8 cellular contexts compared by ENCODE assay signal in the genomic region with DNA sequence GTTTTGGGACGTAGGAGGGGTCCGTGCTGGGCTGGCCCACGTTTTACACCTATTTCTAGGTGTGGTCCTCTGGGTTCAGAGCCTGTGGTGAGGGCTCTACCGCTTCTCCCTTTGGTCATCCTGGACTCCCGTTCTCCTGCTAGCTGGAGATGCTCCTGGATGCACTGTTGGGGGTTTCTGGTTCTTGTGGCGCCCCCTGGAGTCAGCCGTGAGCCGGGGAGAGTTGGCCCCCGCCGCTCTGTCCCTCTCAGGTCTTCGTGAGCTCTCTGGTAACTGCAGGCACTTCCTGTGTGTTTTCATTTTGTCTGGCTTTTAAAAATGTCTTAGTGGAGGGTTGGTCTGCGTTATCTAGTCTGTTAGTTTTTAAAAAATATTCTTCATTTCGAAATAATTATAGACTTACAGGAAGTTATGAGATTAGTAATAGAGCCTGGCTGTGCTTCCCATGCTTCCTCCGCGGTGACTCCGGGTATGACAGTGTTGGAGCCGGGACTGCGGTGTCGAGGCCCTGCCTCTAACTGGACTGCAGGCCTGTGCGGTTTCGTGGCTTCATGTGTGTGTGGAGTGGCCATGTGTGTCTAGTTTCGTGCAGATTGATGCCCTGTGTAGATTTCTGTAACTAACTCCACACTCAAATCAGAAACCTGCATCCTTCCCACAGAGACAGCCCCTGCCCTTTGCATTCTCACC.
DNase-seq lines count a peak whose midpoint lies in the region; ATAC-seq, FAIRE-seq and TF ChIP-seq lines count a peak whose summit lies in the region.

No MANE protein-coding gene starts in this region.

- H3K9me3 ChIP-seq in right cardiac atrium (ENCODE audit: control insufficient read depth, low read length) = no peaks in the 10 kb centered on the region
- no peaks in the 10 kb centered on the region for H3K9me3 ChIP-seq in hepatocyte (ENCODE audit: low read depth)
- no peaks in the 10 kb centered on the region for H3K9me3 ChIP-seq in MM.1S (replicated peaks; ENCODE audit: insufficient read depth, low read length)

- ATAC-seq in right cardiac atrium (peak in 1 of 2 donors; percentile 34), Right ventricle myocardium inferior (no peak)

- H3K9ac ChIP-seq in MM.1S (ENCODE audit: low read length) = no peak overlapping the region

- no peaks in the 10 kb centered on the region for H3K36me3 ChIP-seq in hepatocyte (replicated peaks; ENCODE audit: insufficient read depth, low read depth)
- H3K36me3 ChIP-seq in MM.1S (replicated peaks; ENCODE audit: insufficient read depth, low read length) = no peaks in the 10 kb centered on the region

- H3K4me2 ChIP-seq in hepatocyte (no peak overlapping the region), MM.1S (ENCODE audit: low read depth, low read length) (no peak overlapping the region)

- H3K27ac ChIP-seq in right cardiac atrium (ENCODE audit: low read length) = no peak overlapping the region
- H3K27ac ChIP-seq in hepatocyte = no peak overlapping the region
- H3K27ac ChIP-seq in MM.1S (ENCODE audit: low read length) = no peak overlapping the region

- DNase-seq in right cardiac atrium = peak; percentile 39 to 74 (median 54)
- DNase-seq in Right ventricle myocardium inferior (ENCODE audit: missing footprints) = no peak
- peak; percentile 16 to 21 for DNase-seq in activated CD4-positive, alpha-beta T cell treated with anti-CD3 and anti-CD28 coated beads, Interleukin-2, amount 50 U/mL, for 4 hours
- DNase-seq in hepatocyte (ENCODE audit: low spot score) = no peak
- no peak for DNase-seq in MM.1S
- no peak for DNase-seq in hippocampal formation (lab: John Stamatoyannopoulos, UW)
- DNase-seq in COR-L47 (lab: John Stamatoyannopoulos, UW) = no peak
- no peak for DNase-seq in GM19239 (ENCODE audit: insufficient read length, low spot score)

- no peak overlapping the region for H2AFZ ChIP-seq in hepatocyte
- H2AFZ ChIP-seq in MM.1S (ENCODE audit: low read length) = no peak overlapping the region

- H3K79me2 ChIP-seq in hepatocyte (no peaks in the 10 kb centered on the region), MM.1S (ENCODE audit: low read length) (no peaks in the 10 kb centered on the region)

- no peak for FAIRE-seq in GM19239 (lab: Jason Lieb, UNC)

- no peaks in the 10 kb centered on the region for H4K20me1 ChIP-seq in hepatocyte (ENCODE audit: insufficient read depth, poor library complexity, severe bottlenecking)
- H4K20me1 ChIP-seq in MM.1S (ENCODE audit: insufficient read depth, low read length) = no peaks in the 10 kb centered on the region

- intact Hi-C loops in right cardiac atrium (cut with DNase I) = loop anchor here in 2 of 4 donors (5.0 to 10.0 kb wide), 2 partner anchors 133 to 136 kb away; no protein-coding TSS in a partner anchor
- intact Hi-C loops in Right ventricle myocardium inferior (cut with DNase I) = loop anchor here (10.0 kb wide), 1 partner anchor 73 kb away; the partner anchor contains the start of gene ZNF750

- no peaks in the 10 kb centered on the region for H3F3A ChIP-seq in MM.1S (ENCODE audit: insufficient read depth, low read length)

- 65% methylated on average over 22 of the region's 22 CpGs for WGBS in right cardiac atrium
- WGBS in hepatocyte (ENCODE audit: low lambda C conversion rate, missing lambda C conversion rate) = 81% methylated on average over 22 of the region's 22 CpGs

- H3K4me1 ChIP-seq in right cardiac atrium (ENCODE audit: control insufficient read depth, insufficient read depth, low read length) (no peaks in the 10 kb centered on the region), hepatocyte (ENCODE audit: insufficient read depth) (no peaks in the 10 kb centered on the region), MM.1S (ENCODE audit: low read length) (no peaks in the 10 kb centered on the region)

- no peaks in the 10 kb centered on the region for H3K27me3 ChIP-seq in right cardiac atrium (ENCODE audit: control insufficient read depth, insufficient read depth)
- no peaks in the 10 kb centered on the region for H3K27me3 ChIP-seq in hepatocyte
- H3K27me3 ChIP-seq in MM.1S (replicated peaks; ENCODE audit: insufficient read depth, low read length) = no peaks in the 10 kb centered on the region

- peak; percentile 27 for TF ChIP-seq CTCF in hepatocyte (IDR thresholded peaks at IDR 0.05; ENCODE audit: poor library complexity)
- no peak for TF ChIP-seq CTCF in MM.1S (IDR thresholded peaks at IDR 0.05; ENCODE audit: low read length)

- no peaks in the 10 kb centered on the region for H3K9me2 ChIP-seq in hepatocyte (replicated peaks; ENCODE audit: insufficient read depth)
- H3K9me2 ChIP-seq in MM.1S (replicated peaks; ENCODE audit: insufficient read depth, low read length) = no peaks in the 10 kb centered on the region

- no peak overlapping the region for H3K4me3 ChIP-seq in right cardiac atrium (ENCODE audit: low read length)
- H3K4me3 ChIP-seq in hepatocyte = no peak overlapping the region
- no peak overlapping the region for H3K4me3 ChIP-seq in MM.1S (ENCODE audit: low read length)

Comparison
In these comparisons a context has a peak if more than half of its experiments do, and no peak if none do; other contexts are left out.
1. DNase-seq: peak in right cardiac atrium (3 of 3) and activated CD4-positive, alpha-beta T cell treated with anti-CD3 and anti-CD28 coated beads, Interleukin-2, amount 50 U/mL, for 4 hours (2 of 2); none in Right ventricle myocardium inferior (single experiment), hepatocyte (single experiment), MM.1S (single experiment), hippocampal formation (0 of 2), COR-L47 (single experiment) and GM19239 (single experiment).